In genomic region chr6:151239603-151240035, GRCh38 we compare ENCODE assay signal across 9 cellular contexts.
DNase-seq lines count a peak whose midpoint lies in the region; ATAC-seq lines count a peak whose summit lies in the region.
"Had no signal": no experiment of that assay in that cellular context is flagged by ENCODE, and none has a peak within 500 bp of the region (broad histone marks: within the 10 kb centered on the region; RNA-seq: fewer than 3 reads in every experiment).

A gene with protein sequence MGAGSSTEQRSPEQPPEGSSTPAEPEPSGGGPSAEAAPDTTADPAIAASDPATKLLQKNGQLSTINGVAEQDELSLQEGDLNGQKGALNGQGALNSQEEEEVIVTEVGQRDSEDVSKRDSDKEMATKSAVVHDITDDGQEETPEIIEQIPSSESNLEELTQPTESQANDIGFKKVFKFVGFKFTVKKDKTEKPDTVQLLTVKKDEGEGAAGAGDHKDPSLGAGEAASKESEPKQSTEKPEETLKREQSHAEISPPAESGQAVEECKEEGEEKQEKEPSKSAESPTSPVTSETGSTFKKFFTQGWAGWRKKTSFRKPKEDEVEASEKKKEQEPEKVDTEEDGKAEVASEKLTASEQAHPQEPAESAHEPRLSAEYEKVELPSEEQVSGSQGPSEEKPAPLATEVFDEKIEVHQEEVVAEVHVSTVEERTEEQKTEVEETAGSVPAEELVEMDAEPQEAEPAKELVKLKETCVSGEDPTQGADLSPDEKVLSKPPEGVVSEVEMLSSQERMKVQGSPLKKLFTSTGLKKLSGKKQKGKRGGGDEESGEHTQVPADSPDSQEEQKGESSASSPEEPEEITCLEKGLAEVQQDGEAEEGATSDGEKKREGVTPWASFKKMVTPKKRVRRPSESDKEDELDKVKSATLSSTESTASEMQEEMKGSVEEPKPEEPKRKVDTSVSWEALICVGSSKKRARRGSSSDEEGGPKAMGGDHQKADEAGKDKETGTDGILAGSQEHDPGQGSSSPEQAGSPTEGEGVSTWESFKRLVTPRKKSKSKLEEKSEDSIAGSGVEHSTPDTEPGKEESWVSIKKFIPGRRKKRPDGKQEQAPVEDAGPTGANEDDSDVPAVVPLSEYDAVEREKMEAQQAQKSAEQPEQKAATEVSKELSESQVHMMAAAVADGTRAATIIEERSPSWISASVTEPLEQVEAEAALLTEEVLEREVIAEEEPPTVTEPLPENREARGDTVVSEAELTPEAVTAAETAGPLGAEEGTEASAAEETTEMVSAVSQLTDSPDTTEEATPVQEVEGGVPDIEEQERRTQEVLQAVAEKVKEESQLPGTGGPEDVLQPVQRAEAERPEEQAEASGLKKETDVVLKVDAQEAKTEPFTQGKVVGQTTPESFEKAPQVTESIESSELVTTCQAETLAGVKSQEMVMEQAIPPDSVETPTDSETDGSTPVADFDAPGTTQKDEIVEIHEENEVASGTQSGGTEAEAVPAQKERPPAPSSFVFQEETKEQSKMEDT (N-terminal part only) (plus strand): TSS chr6:151239967. CDS start chr6:151240563, 596 bp downstream.

- peaks cover 76% of the 10 kb centered on the region for H3K27me3 Mint-ChIP-seq in central memory CD8-positive, alpha-beta T cell
- peaks cover 31 to 54% of the 10 kb centered on the region in 2 donors for H3K27me3 Mint-ChIP-seq in stimulated activated naive B cell treated with anti-CD40 and anti-IgM and Interleukin-4, amounts not matched to agents 10 μg/mL and 1 μg/mL and 100 μg/mL, for 72 hours

- H3K27ac ChIP-seq in layer of hippocampus (ENCODE audit: low read depth, low read length): peak within 1 kb of the TSS; percentile 71
- H3K27ac ChIP-seq: epithelial cell of prostate had no signal

- H3K4me3 Mint-ChIP-seq in central memory CD8-positive, alpha-beta T cell: peak within 1 kb of the TSS; percentile 57
- H3K4me3 Mint-ChIP-seq in stimulated activated naive B cell treated with anti-CD40 and anti-IgM and Interleukin-4, amounts not matched to agents 10 μg/mL and 1 μg/mL and 100 μg/mL, for 72 hours: peak within 1 kb of the TSS; percentile 95 to 96

- ATAC-seq in central memory CD8-positive, alpha-beta T cell (replicated peaks; ENCODE audit: extremely low read depth, poor library complexity, severe bottlenecking): no peak
- ATAC-seq in stimulated activated naive B cell treated with anti-CD40 and anti-IgM and Interleukin-4, amounts not matched to agents 10 μg/mL and 1 μg/mL and 100 μg/mL, for 72 hours (replicated peaks): peak; percentile 59 to 60
- no peak for ATAC-seq in HG02938 (IDR thresholded peaks at IDR 0.05; ENCODE audit: unreplicated experiment)

- peaks cover 3% of the 10 kb centered on the region for H3K4me1 Mint-ChIP-seq in central memory CD8-positive, alpha-beta T cell
- H3K4me1 Mint-ChIP-seq in stimulated activated naive B cell treated with anti-CD40 and anti-IgM and Interleukin-4, amounts not matched to agents 10 μg/mL and 1 μg/mL and 100 μg/mL, for 72 hours: peaks cover 14 to 38% of the 10 kb centered on the region in 2 donors

- H3K9me3 Mint-ChIP-seq in central memory CD8-positive, alpha-beta T cell: no peaks in the 10 kb centered on the region
- no peaks in the 10 kb centered on the region for H3K9me3 Mint-ChIP-seq in stimulated activated naive B cell treated with anti-CD40 and anti-IgM and Interleukin-4, amounts not matched to agents 10 μg/mL and 1 μg/mL and 100 μg/mL, for 72 hours

- H3K27ac Mint-ChIP-seq in central memory CD8-positive, alpha-beta T cell (ENCODE audit: low read depth): no peak within 1 kb of the TSS
- peak within 1 kb of the TSS; percentile 96 for H3K27ac Mint-ChIP-seq in stimulated activated naive B cell treated with anti-CD40 and anti-IgM and Interleukin-4, amounts not matched to agents 10 μg/mL and 1 μg/mL and 100 μg/mL, for 72 hours

- no peaks in the 10 kb centered on the region for H3K27me3 ChIP-seq in layer of hippocampus (ENCODE audit: control insufficient read depth, insufficient read depth, low read length)

- DNase-seq in stimulated activated CD4-positive, alpha-beta T cell treated with anti-CD3 and anti-CD28 coated beads, Interleukin-15, amount 100 ng/mL, for 24 hours: peak; percentile 15
- DNase-seq in stimulated activated CD4-positive, alpha-beta T cell treated with anti-CD3 and anti-CD28 coated beads, Interleukin-12 subunit alpha, Interleukin-12 subunit beta, amount 100 ng/mL, for 4 hours: no peak
- no peak for DNase-seq in central memory CD8-positive, alpha-beta T cell (ENCODE audit: low spot score in 2 of 2)
- peak; percentile 18 for DNase-seq in stimulated activated naive B cell treated with anti-CD40 and anti-IgM and Interleukin-4, amounts not matched to agents 10 μg/mL and 1 μg/mL and 100 μg/mL, for 72 hours
- DNase-seq in NCI-H526 treated with DMSO at 0.1 percent for 48 hours (lab: John Stamatoyannopoulos, UW): no peak
- no peak for DNase-seq in NCI-H510A treated with DMSO at 0.1 percent for 48 hours (lab: John Stamatoyannopoulos, UW)

- H3K36me3 Mint-ChIP-seq in central memory CD8-positive, alpha-beta T cell (ENCODE audit: insufficient read depth): no peaks in the 10 kb centered on the region
- H3K36me3 Mint-ChIP-seq in stimulated activated naive B cell treated with anti-CD40 and anti-IgM and Interleukin-4, amounts not matched to agents 10 μg/mL and 1 μg/mL and 100 μg/mL, for 72 hours: peaks cover 5 to 9% of the 10 kb centered on the region in 2 donors

Comparison
In these comparisons a context has a peak if more than half of its experiments do, and no peak if none do; other contexts are left out.
1. DNase-seq: peak in stimulated activated CD4-positive, alpha-beta T cell treated with anti-CD3 and anti-CD28 coated beads, Interleukin-15, amount 100 ng/mL, for 24 hours (single experiment) and stimulated activated naive B cell treated with anti-CD40 and anti-IgM and Interleukin-4, amounts not matched to agents 10 μg/mL and 1 μg/mL and 100 μg/mL, for 72 hours (single experiment); none in stimulated activated CD4-positive, alpha-beta T cell treated with anti-CD3 and anti-CD28 coated beads, Interleukin-12 subunit alpha, Interleukin-12 subunit beta, amount 100 ng/mL, for 4 hours (single experiment), central memory CD8-positive, alpha-beta T cell (0 of 2), NCI-H526 treated with DMSO at 0.1 percent for 48 hours (single experiment) and NCI-H510A treated with DMSO at 0.1 percent for 48 hours (single experiment).
2. ATAC-seq: peak in stimulated activated naive B cell treated with anti-CD40 and anti-IgM and Interleukin-4, amounts not matched to agents 10 μg/mL and 1 μg/mL and 100 μg/mL, for 72 hours (2 of 2); none in central memory CD8-positive, alpha-beta T cell (single experiment) and HG02938 (single experiment).